In genomic region chr12:52656616-52657015, GRCh38 we compare ENCODE assay signal across 19 cellular contexts. TPM values are rescaled to one million over a fixed set of nuclear protein-coding genes. Genes with fewer than 3 reads are reported as not detected.
DNase-seq lines count a peak whose midpoint lies in the region; ATAC-seq, FAIRE-seq and TF ChIP-seq lines count a peak whose summit lies in the region.
"Had no signal": no experiment of that assay in that cellular context is flagged by ENCODE, and none has a peak within 500 bp of the region (broad histone marks: within the 10 kb centered on the region; RNA-seq: fewer than 3 reads in every experiment).

No MANE protein-coding gene starts in this region.

- H3K27ac ChIP-seq in right cardiac atrium (ENCODE audit: low read length) (no peak overlapping the region), H1 (ENCODE audit: low read depth, low read length) (no peak overlapping the region)
- H3K27ac ChIP-seq: SJCRH30 had no signal

- no peaks in the 10 kb centered on the region for H3K27me3 ChIP-seq in right cardiac atrium (ENCODE audit: control insufficient read depth, insufficient read depth)
- H3K27me3 ChIP-seq in H1 (replicated peaks in 1 of 4; ENCODE audit: control insufficient read depth in 3 of 4, extremely low read depth in 1 of 4, insufficient read depth in 3 of 4, low read length in 3 of 4): no peaks in the 10 kb centered on the region

- no peak overlapping the region for H2BK12ac ChIP-seq in H1 (ENCODE audit: low read depth, low read length)

- H3K23ac ChIP-seq in H1 (ENCODE audit: insufficient read length): no peak overlapping the region

- H3K36me3 ChIP-seq in H1 (ENCODE audit: control insufficient read depth in 2 of 4, insufficient read depth in 4 of 4, low read length in 3 of 4): no peaks in the 10 kb centered on the region
- H3K36me3 ChIP-seq: SJCRH30 had no signal

- H2BK120ac ChIP-seq in H1 (replicated peaks; ENCODE audit: low read depth, low read length): no peak overlapping the region

- CTCF ChIA-PET in H1 (lab: Charles Lee; ENCODE audit: partially characterized antibody): interaction anchor here (0.8 to 3.9 kb wide), 10 partner anchors 9 to 330 kb away, joined by 3 to 18 read pairs (median 4); partner anchors contain the start of genes KRT5 and KRT72

- H3K9me3 ChIP-seq in right cardiac atrium (ENCODE audit: control insufficient read depth, low read length) (no peaks in the 10 kb centered on the region), H1 (ENCODE audit: insufficient read depth in 2 of 2, low read depth in 1 of 2, low read length in 1 of 2) (peaks cover 0 to 5% of the 10 kb centered on the region in 2 experiments; a peak in 1 of 4 replicates)
- H3K9me3 ChIP-seq: Caco-2, SJCRH30 had no signal

- no peak for TF ChIP-seq EP300 in H1 (IDR thresholded peaks at IDR 0.05; ENCODE audit: borderline replicate concordance in 1 of 2, low read depth in 2 of 2, low read length in 2 of 2)

- no peak overlapping the region for H3K18ac ChIP-seq in H1 (ENCODE audit: extremely low read depth, low read length)

- 76% methylated on average over 4 of the region's 4 CpGs for WGBS in right cardiac atrium
- WGBS in H1 (ENCODE audit: extremely low coverage in 1 of 2, insufficient coverage in 1 of 2, insufficient read length in 1 of 2, insufficient replicate concordance in 2 of 2, low coverage in 1 of 2, low lambda C conversion rate in 2 of 2, missing lambda C conversion rate in 1 of 2), 2 experiments: 78% methylated on average over 4 of the region's 4 CpGs; no CpG with 5 or more reads in 1 of the 2 experiments

- DNase-seq in left ventricle myocardium superior (no peak), right cardiac atrium (no peak), NCI-H2171 (lab: John Stamatoyannopoulos, UW) (peak; percentile 32), H1 (ENCODE audit: low read depth in 1 of 2, low spot score in 2 of 2) (no peak), NCI-H1092 (lab: John Stamatoyannopoulos, UW) (no peak)
- DNase-seq in activated CD4-positive, alpha-beta T cell treated with anti-CD3 and anti-CD28 coated beads for 4 hours: no peak
- DNase-seq: Caco-2; CD4-positive, alpha-beta memory T cell; DND-41; IMR-90; NCI-H2081 treated with DMSO at 0.1 percent for 48 hours; NCI-H2227 treated with DMSO at 0.1 percent for 48 hours; NCI-H510A treated with DMSO at 0.1 percent for 48 hours; NCI-H748 treated with DMSO at 0.1 percent for 48 hours; SJCRH30 had no signal

- no peak overlapping the region for H2BK20ac ChIP-seq in H1 (ENCODE audit: low read length)

- peak; percentile 48 for ATAC-seq in left ventricle myocardium superior
- ATAC-seq in right cardiac atrium: no peak
- no peak for ATAC-seq in HG03469 (IDR thresholded peaks at IDR 0.05; ENCODE audit: unreplicated experiment)
- ATAC-seq: GM12878, Panc1 had no signal

- no peak overlapping the region for H4K5ac ChIP-seq in H1 (ENCODE audit: insufficient read length, low read depth, low read length)

- no peak overlapping the region for H3K56ac ChIP-seq in H1 (replicated peaks; ENCODE audit: insufficient read length, low read depth, low read length)

- TF ChIP-seq RAD21 in H1 (IDR thresholded peaks at IDR 0.05 in 1 of 2, conservative IDR thresholded peaks at IDR 0.05 in 1 of 2; ENCODE audit: low read depth in 2 of 2, low read length in 2 of 2): no peak

- TF ChIP-seq CTCF in H1 (IDR thresholded peaks at IDR 0.05; ENCODE audit: control extremely low read depth in 1 of 3, insufficient read depth in 1 of 3, low read depth in 1 of 3, low read length in 3 of 3): no peak

- H4K91ac ChIP-seq in H1 (replicated peaks; ENCODE audit: insufficient read length, low read length): no peak overlapping the region

- peak overlapping the region; percentile 37; the same call in 1 of the 2 replicates for H4K8ac ChIP-seq in H1 (ENCODE audit: extremely low read depth, insufficient read depth, low read length)

- no peak overlapping the region for H2BK5ac ChIP-seq in H1 (ENCODE audit: low read depth, low read length)

- FAIRE-seq in H1 (lab: Jason Lieb, UNC): no peak
- FAIRE-seq: GM12878 had no signal

- POLR2A ChIA-PET in H1 (lab: Charles Lee; ENCODE audit: partially characterized antibody): no interaction called here

- no peak overlapping the region for H2AFZ ChIP-seq in H1 (ENCODE audit: low read length)

- H3K23me2 ChIP-seq in H1 (ENCODE audit: low read depth, low read length): no peaks in the 10 kb centered on the region

- H3K4me3 ChIP-seq in right cardiac atrium (ENCODE audit: low read length) (no peak overlapping the region), H1 (ENCODE audit: extremely low read depth in 1 of 4, insufficient read depth in 2 of 4, low read depth in 3 of 4, low read length in 4 of 4) (no peak overlapping the region)
- H3K4me3 ChIP-seq: GM12878, SJCRH30 had no signal

- H4K20me1 ChIP-seq in H1 (replicated peaks in 1 of 2; ENCODE audit: control insufficient read depth in 1 of 2, insufficient read depth in 2 of 2, low read length in 2 of 2): no peaks in the 10 kb centered on the region

- H3K4me1 ChIP-seq in right cardiac atrium (ENCODE audit: control insufficient read depth, insufficient read depth, low read length) (peaks cover 2% of the 10 kb centered on the region), H1 (replicated peaks in 1 of 4; ENCODE audit: control insufficient read depth in 3 of 4, insufficient read depth in 4 of 4, low read length in 3 of 4) (no peaks in the 10 kb centered on the region)
- H3K4me1 ChIP-seq: Caco-2, SJCRH30 had no signal

- no peak overlapping the region for H2BK15ac ChIP-seq in H1 (ENCODE audit: low read length)

- H3K79me1 ChIP-seq in H1 (ENCODE audit: low read depth, low read length): no peaks in the 10 kb centered on the region

- H3K4ac ChIP-seq in H1 (replicated peaks; ENCODE audit: insufficient read length, low read depth, low read length): no peak overlapping the region

- intact Hi-C loops in left ventricle myocardium superior (cut with micrococcal nuclease): no loop called here
- intact Hi-C loops in right cardiac atrium (cut with DNase I): no loop called here

- no peak overlapping the region for H3K9ac ChIP-seq in H1 (replicated peaks in 1 of 4; ENCODE audit: extremely low read depth in 1 of 4, low read depth in 3 of 4, low read length in 3 of 4)

- no peak overlapping the region for H3K4me2 ChIP-seq in H1 (ENCODE audit: insufficient read depth in 1 of 2, low read depth in 2 of 2, low read length in 2 of 2)

- H3K14ac ChIP-seq in H1 (ENCODE audit: insufficient read length): no peak overlapping the region

- no peaks in the 10 kb centered on the region for H3K79me2 ChIP-seq in H1 (ENCODE audit: control insufficient read depth in 1 of 2, insufficient read depth in 2 of 2, low read length in 2 of 2)

- no peak overlapping the region for H2AK5ac ChIP-seq in H1 (ENCODE audit: low read depth, low read length)

- TF ChIP-seq POLR2A in H1 (IDR thresholded peaks at IDR 0.05; ENCODE audit: control extremely low read depth in 1 of 2, low read depth in 2 of 2, low read length in 2 of 2): no peak

RNA-seq across cellular contexts. Expression of gene KRT2, which starts 4.6 kb away (rescaled TPM):
- total RNA-seq in left ventricle myocardium superior (not detected), right cardiac atrium (not detected)
- polyA plus RNA-seq in right cardiac atrium (not detected), H1 (2011; rRNA removed) (not detected in 2 replicates)
- not detected in 2 replicates for total RNA-seq in H1 (2021; fragmentation: NEBNext Ultra II Directional; extraction: Animal tissue kit (Norgen Biotek cat#: 25700))
- not detected for polyA plus RNA-seq in H1 (2011; cell fraction: cytosol; rRNA removed)
- polyA plus RNA-seq in H1 (2011; cell fraction: nucleus; rRNA removed): not detected
- polyA plus RNA-seq in H1 (2012, experiment 1 of 2): not detected in 4 replicates
- polyA plus RNA-seq in H1 (2012, experiment 2 of 2): not detected
- polyA plus RNA-seq in H1 (2013, experiment 1 of 2): not detected
- polyA plus RNA-seq in H1 (2013, experiment 2 of 2): not detected
- 0.46 TPM in 1 of 2 replicates, not detected in the other for polyA minus RNA-seq in H1 (2011; rRNA and poly(A)+ RNA removed)
- polyA minus RNA-seq in H1 (2011; cell fraction: cytosol; rRNA and poly(A)+ RNA removed): not detected
- polyA minus RNA-seq in H1 (2011; cell fraction: nucleus; rRNA and poly(A)+ RNA removed): not detected
- total RNA-seq: Caco-2, IMR-90, SJCRH30 had no signal
- polyA plus RNA-seq: BJ, IMR-90 had no signal

RNA-seq across cellular contexts. Expression of gene KRT1, which starts 23.6 kb away (rescaled TPM):
- total RNA-seq in left ventricle myocardium superior: 0.15 TPM
- total RNA-seq in right cardiac atrium: not detected
- polyA plus RNA-seq in right cardiac atrium: not detected
- not detected in 2 replicates for total RNA-seq in H1 (2021; fragmentation: NEBNext Ultra II Directional; extraction: Animal tissue kit (Norgen Biotek cat#: 25700))
- not detected in 2 replicates for polyA plus RNA-seq in H1 (2011; rRNA removed)
- not detected for polyA plus RNA-seq in H1 (2011; cell fraction: cytosol; rRNA removed)
- not detected for polyA plus RNA-seq in H1 (2011; cell fraction: nucleus; rRNA removed)
- polyA plus RNA-seq in H1 (2012, experiment 1 of 2): not detected in 4 replicates
- polyA plus RNA-seq in H1 (2012, experiment 2 of 2): not detected
- not detected for polyA plus RNA-seq in H1 (2013, experiment 1 of 2)
- not detected for polyA plus RNA-seq in H1 (2013, experiment 2 of 2)
- polyA minus RNA-seq in H1 (2011; rRNA and poly(A)+ RNA removed): not detected in 2 replicates
- not detected for polyA minus RNA-seq in H1 (2011; cell fraction: cytosol; rRNA and poly(A)+ RNA removed)
- not detected for polyA minus RNA-seq in H1 (2011; cell fraction: nucleus; rRNA and poly(A)+ RNA removed)
- total RNA-seq: GM12878, IMR-90, SJCRH30 had no signal
- polyA plus RNA-seq: BJ, GM12878, IMR-90 had no signal

RNA-seq across cellular contexts. Expression of gene KRT73, which starts 38.3 kb away (rescaled TPM):
- not detected for total RNA-seq in left ventricle myocardium superior
- total RNA-seq in right cardiac atrium: not detected
- polyA plus RNA-seq in right cardiac atrium: not detected
- total RNA-seq in H1 (2021; fragmentation: NEBNext Ultra II Directional; extraction: Animal tissue kit (Norgen Biotek cat#: 25700)): not detected in 2 replicates
- not detected in 2 replicates for polyA plus RNA-seq in H1 (2011; rRNA removed)
- polyA plus RNA-seq in H1 (2011; cell fraction: cytosol; rRNA removed): not detected
- polyA plus RNA-seq in H1 (2011; cell fraction: nucleus; rRNA removed): not detected
- not detected in 4 replicates for polyA plus RNA-seq in H1 (2012, experiment 1 of 2)
- polyA plus RNA-seq in H1 (2012, experiment 2 of 2): not detected
- not detected for polyA plus RNA-seq in H1 (2013, experiment 1 of 2)
- not detected for polyA plus RNA-seq in H1 (2013, experiment 2 of 2)
- polyA minus RNA-seq in H1 (2011; rRNA and poly(A)+ RNA removed): not detected in 2 replicates
- not detected for polyA minus RNA-seq in H1 (2011; cell fraction: cytosol; rRNA and poly(A)+ RNA removed)
- not detected for polyA minus RNA-seq in H1 (2011; cell fraction: nucleus; rRNA and poly(A)+ RNA removed)
- total RNA-seq: Caco-2, GM12878, IMR-90, SJCRH30 had no signal
- polyA plus RNA-seq: BJ, GM12878, IMR-90 had no signal

RNA-seq across cellular contexts. Expression of gene KRT77, which starts 46.7 kb away (rescaled TPM):
- total RNA-seq in left ventricle myocardium superior (not detected), right cardiac atrium (not detected)
- polyA plus RNA-seq in right cardiac atrium (not detected), H1 (2011; rRNA removed) (0.02 TPM in 2 replicates)
- 0.10 TPM in 1 of 2 replicates, not detected in the other for total RNA-seq in H1 (2021; fragmentation: NEBNext Ultra II Directional; extraction: Animal tissue kit (Norgen Biotek cat#: 25700))
- polyA plus RNA-seq in H1 (2011; cell fraction: cytosol; rRNA removed): not detected
- not detected for polyA plus RNA-seq in H1 (2011; cell fraction: nucleus; rRNA removed)
- not detected in 4 replicates for polyA plus RNA-seq in H1 (2012, experiment 1 of 2)
- not detected for polyA plus RNA-seq in H1 (2012, experiment 2 of 2)
- polyA plus RNA-seq in H1 (2013, experiment 1 of 2): not detected
- polyA plus RNA-seq in H1 (2013, experiment 2 of 2): not detected
- polyA minus RNA-seq in H1 (2011; rRNA and poly(A)+ RNA removed): not detected in 2 replicates
- not detected for polyA minus RNA-seq in H1 (2011; cell fraction: cytosol; rRNA and poly(A)+ RNA removed)
- polyA minus RNA-seq in H1 (2011; cell fraction: nucleus; rRNA and poly(A)+ RNA removed): not detected
- total RNA-seq: Caco-2; CD4-positive, alpha-beta memory T cell; GM12878; IMR-90; SJCRH30 had no signal
- polyA plus RNA-seq: BJ; CD4-positive, alpha-beta memory T cell; GM12878; IMR-90 had no signal

RNA-seq across cellular contexts. Expression of gene KRT72, which starts 55.4 kb away (rescaled TPM):
- total RNA-seq in left ventricle myocardium superior: not detected
- not detected for total RNA-seq in right cardiac atrium
- not detected for polyA plus RNA-seq in right cardiac atrium
- not detected in 2 replicates for total RNA-seq in H1 (2021; fragmentation: NEBNext Ultra II Directional; extraction: Animal tissue kit (Norgen Biotek cat#: 25700))
- not detected in 2 replicates for polyA plus RNA-seq in H1 (2011; rRNA removed)
- polyA plus RNA-seq in H1 (2011; cell fraction: cytosol; rRNA removed): not detected
- polyA plus RNA-seq in H1 (2011; cell fraction: nucleus; rRNA removed): not detected
- not detected in 4 replicates for polyA plus RNA-seq in H1 (2012, experiment 1 of 2)
- not detected for polyA plus RNA-seq in H1 (2012, experiment 2 of 2)
- not detected for polyA plus RNA-seq in H1 (2013, experiment 1 of 2)
- not detected for polyA plus RNA-seq in H1 (2013, experiment 2 of 2)
- not detected in 2 replicates for polyA minus RNA-seq in H1 (2011; rRNA and poly(A)+ RNA removed)
- not detected for polyA minus RNA-seq in H1 (2011; cell fraction: cytosol; rRNA and poly(A)+ RNA removed)
- polyA minus RNA-seq in H1 (2011; cell fraction: nucleus; rRNA and poly(A)+ RNA removed): not detected
- total RNA-seq: Caco-2, GM12878, IMR-90, SJCRH30 had no signal
- polyA plus RNA-seq: BJ; CD4-positive, alpha-beta memory T cell; GM12878; IMR-90 had no signal
